In the genomic region with DNA sequence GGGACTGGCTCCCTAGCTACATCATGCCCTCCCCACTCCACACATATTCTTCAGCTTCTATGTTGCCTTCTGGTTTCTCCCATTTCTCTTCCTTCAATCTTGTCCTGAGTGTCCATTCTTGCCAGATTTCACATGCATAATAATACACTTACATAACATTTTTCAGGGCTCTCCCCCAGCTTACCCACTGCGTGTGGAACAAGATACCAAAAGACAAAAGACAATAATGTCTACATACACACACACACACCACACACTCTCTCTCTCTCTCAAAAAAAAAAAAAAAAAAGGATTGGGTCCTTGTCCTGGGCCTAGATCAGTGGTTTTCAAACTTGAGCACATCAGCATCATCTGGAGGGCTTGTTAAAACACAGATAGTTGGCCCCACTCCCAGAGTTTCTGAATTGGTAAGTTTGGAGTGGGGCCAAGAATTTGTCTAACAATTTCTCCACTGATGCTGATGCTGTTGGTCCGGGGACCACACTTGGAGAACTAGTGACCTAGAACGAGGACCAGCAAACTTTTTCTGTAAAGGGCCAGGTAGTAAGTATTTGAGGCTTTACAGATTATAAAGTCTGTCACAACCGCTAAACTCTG, we compare ENCODE assay signal across 15 cellular contexts. TPM values are rescaled to one million over a fixed set of nuclear protein-coding genes. Genes with fewer than 3 reads are reported as not detected.
A peak's percentile ranks its signal among the peaks of the same experiment; 100 is the strongest.
DNase-seq lines count a peak whose midpoint lies in the region; ATAC-seq and TF ChIP-seq lines count a peak whose summit lies in the region.
"Had no signal": no experiment of that assay in that cellular context is flagged by ENCODE, and none has a peak within 500 bp of the region (broad histone marks: within the 10 kb centered on the region; RNA-seq: fewer than 3 reads in every experiment).

No MANE protein-coding gene starts in this region.

- CTCF ChIA-PET in MCF 10A (lab: Yijun Ruan, JAX): interaction anchor here (0.7 kb wide), 1 partner anchor 522 kb away, joined by 3 read pairs; no protein-coding TSS in a partner anchor

- intact Hi-C loops in MCF 10A (cut with micrococcal nuclease): no loop called here
- intact Hi-C loops in breast epithelium (cut with DNase I; ENCODE audit: low total_unique reads): loop anchor here (5.0 kb wide), 1 partner anchor 348 kb away; no protein-coding TSS in a partner anchor
- intact Hi-C loops in left cardiac atrium (cut with DNase I): no loop called here

- no peaks in the 10 kb centered on the region for H3K9me3 ChIP-seq in breast epithelium
- H3K9me3 ChIP-seq: Caco-2, colonic mucosa, ovary had no signal

- POLR2A ChIA-PET in MCF 10A (lab: Yijun Ruan, JAX): interaction anchor here (1.0 kb wide), 1 partner anchor 14 kb away, joined by 3 read pairs; no protein-coding TSS in a partner anchor

- H3K4me1 Mint-ChIP-seq in MCF 10A (ENCODE audit: insufficient read depth, unreplicated experiment) (peaks cover 6% of the 10 kb centered on the region), chondrocyte (ENCODE audit: low read depth) (peaks cover 7% of the 10 kb centered on the region)

- H3K36me3 ChIP-seq in breast epithelium: no peaks in the 10 kb centered on the region
- H3K36me3 ChIP-seq: colonic mucosa, ovary, WERI-Rb-1 had no signal

- peaks cover 0 to 10% of the 10 kb centered on the region in 2 donors for H3K27me3 ChIP-seq in breast epithelium
- H3K27me3 ChIP-seq: colonic mucosa, ovary had no signal

- H3K27ac ChIP-seq in breast epithelium: no peak overlapping the region
- H3K27ac ChIP-seq: colonic mucosa, ovary, WERI-Rb-1 had no signal

- no peak overlapping the region for H3K27ac Mint-ChIP-seq in MCF 10A (ENCODE audit: low read depth, unreplicated experiment)
- H3K27ac Mint-ChIP-seq in chondrocyte (ENCODE audit: unreplicated experiment): peak overlapping the region; percentile 68
- H3K27ac Mint-ChIP-seq: activated naive CD4-positive, alpha-beta T cell treated with anti-CD3 and anti-CD28 coated beads, Interleukin-2, amount 50 U/mL, for 72 hours had no signal

- no TSS peak for BruUV-seq in MCF 10A (replicated peaks; lab: Mats Ljungman, UMichigan)

- H3K4me3 Mint-ChIP-seq in MCF 10A (ENCODE audit: unreplicated experiment) (no peak overlapping the region), chondrocyte (ENCODE audit: unreplicated experiment) (no peak overlapping the region)

- no peak overlapping the region for H3K4me3 ChIP-seq in breast epithelium
- H3K4me3 ChIP-seq: colonic mucosa, ovary had no signal

- DNase-seq in MCF 10A (ENCODE audit: unreplicated experiment) (peak; percentile 74), breast epithelium (ENCODE audit: low spot score in 2 of 2) (no peak), NCI-H748 (lab: John Stamatoyannopoulos, UW; ENCODE audit: unreplicated experiment) (peak; percentile 45), chondrocyte (ENCODE audit: low spot score) (no peak), SW480 (ENCODE audit: low spot score) (no peak), left cardiac atrium (no peak), NCI-H226 (no peak)
- DNase-seq: Caco-2, colonic mucosa, midbrain, WERI-Rb-1 had no signal

- H3K4me1 ChIP-seq in breast epithelium: no peaks in the 10 kb centered on the region
- H3K4me1 ChIP-seq: Caco-2, colonic mucosa had no signal

- H3K27me3 Mint-ChIP-seq in MCF 10A (ENCODE audit: insufficient read depth, unreplicated experiment): peaks cover 12% of the 10 kb centered on the region
- H3K27me3 Mint-ChIP-seq in chondrocyte (ENCODE audit: low read depth): no peaks in the 10 kb centered on the region

- H3K9me3 Mint-ChIP-seq in MCF 10A (ENCODE audit: unreplicated experiment) (no peaks in the 10 kb centered on the region), chondrocyte (ENCODE audit: low read depth) (no peaks in the 10 kb centered on the region)
- H3K9me3 Mint-ChIP-seq: activated naive CD4-positive, alpha-beta T cell treated with anti-CD3 and anti-CD28 coated beads, Interleukin-2, amount 50 U/mL, for 72 hours had no signal

- H3K36me3 Mint-ChIP-seq in MCF 10A (ENCODE audit: insufficient read depth, unreplicated experiment) (no peaks in the 10 kb centered on the region), chondrocyte (ENCODE audit: low read depth) (no peaks in the 10 kb centered on the region)
- H3K36me3 Mint-ChIP-seq: activated naive CD4-positive, alpha-beta T cell treated with anti-CD3 and anti-CD28 coated beads, Interleukin-2, amount 50 U/mL, for 72 hours had no signal

- TF ChIP-seq CTCF in MCF 10A (IDR thresholded peaks at IDR 0.05; ENCODE audit: unreplicated experiment) (no peak), breast epithelium (IDR thresholded peaks at IDR 0.05) (no peak), chondrocyte (IDR thresholded peaks at IDR 0.05) (no peak)

- no peak for TF ChIP-seq POLR2A in breast epithelium (IDR thresholded peaks at IDR 0.05)

- ATAC-seq in HG02623 (IDR thresholded peaks at IDR 0.05; ENCODE audit: unreplicated experiment) (no peak), left cardiac atrium (no peak)
- ATAC-seq: activated naive CD4-positive, alpha-beta T cell treated with anti-CD3 and anti-CD28 coated beads, Interleukin-2, amount 50 U/mL, for 72 hours; Right ventricle myocardium inferior had no signal

RNA-seq across cellular contexts. Expression of a gene that starts 6.5 kb away (rescaled TPM):
- 1.7 and 2.0 TPM in 2 replicates for total RNA-seq in MCF 10A (2022)
- 10 to 100 TPM; 29.5 to 34.4 (median 33.4) TPM for total RNA-seq in breast epithelium
- 123 to 126 TPM (median 123 TPM) in 3 replicates for total RNA-seq in chondrocyte
- 10 to 100 TPM; 30.9 to 41.9 TPM for total RNA-seq in left cardiac atrium

RNA-seq across cellular contexts. Expression of a gene that starts 10.3 kb away (rescaled TPM):
- total RNA-seq in MCF 10A (2022) (25.3 and 26.8 TPM in 2 replicates), breast epithelium (10 to 100 TPM; 16.7 to 22.1 (median 17.4) TPM), chondrocyte (56.0 to 61.0 TPM (median 58.9 TPM) in 3 replicates), left cardiac atrium (10 to 100 TPM; 12.7 to 17.3 TPM)

Comparison
In these comparisons a context has a peak if more than half of its experiments do, and no peak if none do; other contexts are left out.
1. DNase-seq: peak in MCF 10A (single experiment) and NCI-H748 (single experiment); none in breast epithelium (0 of 2), chondrocyte (single experiment), SW480 (single experiment), left cardiac atrium (single experiment) and NCI-H226 (single experiment).
2. RNA of a gene that starts 6.5 kb away (total RNA-seq): 123 to 126 TPM in chondrocyte, 30.9 to 41.9 TPM in left cardiac atrium and 29.5 to 34.4 TPM in breast epithelium; 1.7 to 2.0 TPM in MCF 10A; every median in the first group is over 10 times any median in the second.